In genomic region chr6:143581835-143582480, GRCh38 we compare ENCODE assay signal across 18 cellular contexts.
DNase-seq lines count a peak whose midpoint lies in the region; ATAC-seq and TF ChIP-seq lines count a peak whose summit lies in the region.
"Had no signal": no experiment of that assay in that cellular context is flagged by ENCODE, and none has a peak within 500 bp of the region (broad histone marks: within the 10 kb centered on the region; RNA-seq: fewer than 3 reads in every experiment).

No MANE protein-coding gene starts in this region.

- H3K36me3 ChIP-seq in ACC112 (ENCODE audit: insufficient read depth, low read length) (no peaks in the 10 kb centered on the region), hepatocyte (replicated peaks; ENCODE audit: insufficient read depth, low read depth) (no peaks in the 10 kb centered on the region), transverse colon (no peaks in the 10 kb centered on the region)
- H3K36me3 ChIP-seq: adrenal gland, uterus had no signal

- in situ Hi-C loops in transverse colon (cut with MboI; ENCODE audit: low pct_ligation_motif_present in 1 of 4, low pct_unique_long_range_greater_than_20kb in 1 of 4, low sequenced_read_pairs in 3 of 4): loop anchor here in 1 of 4 donors (25.0 kb wide), 1 partner anchor 230 kb away; no protein-coding TSS in a partner anchor

- no peaks in the 10 kb centered on the region for H4K20me1 ChIP-seq in hepatocyte (ENCODE audit: insufficient read depth, poor library complexity, severe bottlenecking)

- no peak for TF ChIP-seq POLR2A in transverse colon (IDR thresholded peaks at IDR 0.05)

- WGBS in hepatocyte (ENCODE audit: low lambda C conversion rate, missing lambda C conversion rate): 76% methylated on average over 3 of the region's 3 CpGs
- 40 to 51% methylated on average over 3 of the region's 3 CpGs for WGBS in transverse colon (ENCODE audit: low coverage in 1 of 2), 2 donors

- no peak overlapping the region for H3K4me2 ChIP-seq in hepatocyte

- no peaks in the 10 kb centered on the region for H3K9me3 Mint-ChIP-seq in central memory CD8-positive, alpha-beta T cell
- H3K9me3 Mint-ChIP-seq: activated B cell treated with CpG ODN at 0.5 μM for 24 hours had no signal

- H3K79me2 ChIP-seq in ACC112 (ENCODE audit: control insufficient read depth, insufficient read depth, low read length, unreplicated experiment) (no peaks in the 10 kb centered on the region), hepatocyte (peaks cover 6% of the 10 kb centered on the region)

- no peak overlapping the region for H3K4me3 Mint-ChIP-seq in central memory CD8-positive, alpha-beta T cell
- H3K4me3 Mint-ChIP-seq: activated B cell treated with CpG ODN at 0.5 μM for 24 hours had no signal

- DNase-seq in LHCN-M2 (ENCODE audit: low read depth) (peak; percentile 40), hepatocyte (ENCODE audit: low spot score) (peak; percentile 30), transverse colon (no peak)
- no peak for DNase-seq in central memory CD8-positive, alpha-beta T cell (ENCODE audit: low spot score in 2 of 2)
- no peak for DNase-seq in central memory CD4-positive, alpha-beta T cell
- DNase-seq: activated B cell treated with CpG ODN at 0.5 μM for 24 hours, adrenal gland, head of caudate nucleus, kidney, midbrain, NCI-H1694, NCI-H510A, SHP77 treated with DMSO at 0.1 percent for 48 hours, T-helper 17 cell, uterus had no signal

- H3K4me1 ChIP-seq in ACC112 (ENCODE audit: control insufficient read depth, insufficient read depth, low read length, unreplicated experiment): peaks cover 3% of the 10 kb centered on the region
- H3K4me1 ChIP-seq in hepatocyte (ENCODE audit: insufficient read depth): peaks cover 17% of the 10 kb centered on the region
- peaks cover 0 to 10% (median 0%) of the 10 kb centered on the region in 4 donors for H3K4me1 ChIP-seq in transverse colon
- H3K4me1 ChIP-seq: uterus had no signal

- H2AFZ ChIP-seq in ACC112 (ENCODE audit: low read length, unreplicated experiment) (no peak overlapping the region), hepatocyte (no peak overlapping the region)

- TF ChIP-seq CTCF in hepatocyte (IDR thresholded peaks at IDR 0.05; ENCODE audit: poor library complexity): no peak
- no peak for TF ChIP-seq CTCF in transverse colon (IDR thresholded peaks at IDR 0.05)

- H3K36me3 Mint-ChIP-seq in central memory CD8-positive, alpha-beta T cell (ENCODE audit: insufficient read depth): peaks cover 9% of the 10 kb centered on the region

- no peaks in the 10 kb centered on the region for H3K27me3 Mint-ChIP-seq in central memory CD8-positive, alpha-beta T cell
- H3K27me3 Mint-ChIP-seq: activated B cell treated with CpG ODN at 0.5 μM for 24 hours, T-helper 17 cell had no signal

- H3K27ac Mint-ChIP-seq in central memory CD8-positive, alpha-beta T cell (ENCODE audit: low read depth): peak overlapping the region; percentile 20
- H3K27ac Mint-ChIP-seq: activated B cell treated with CpG ODN at 0.5 μM for 24 hours had no signal

- TF ChIP-seq EP300 in transverse colon (IDR thresholded peaks at IDR 0.05; ENCODE audit: low read depth): no peak

- no peak overlapping the region for H3K4me3 ChIP-seq in ACC112 (ENCODE audit: low read depth, low read length)
- H3K4me3 ChIP-seq in hepatocyte: no peak overlapping the region
- no peak overlapping the region for H3K4me3 ChIP-seq in transverse colon
- H3K4me3 ChIP-seq: adrenal gland, uterus had no signal

- H3K9me3 ChIP-seq in hepatocyte (ENCODE audit: low read depth) (no peaks in the 10 kb centered on the region), transverse colon (no peaks in the 10 kb centered on the region)
- H3K9me3 ChIP-seq: adrenal gland, uterus had no signal

- peak overlapping the region; percentile 66 for H3K27ac ChIP-seq in ACC112 (ENCODE audit: low read depth, low read length)
- peak overlapping the region; percentile 73 for H3K27ac ChIP-seq in hepatocyte
- peak overlapping the region in 1 of 4 donors; percentile 37 for H3K27ac ChIP-seq in transverse colon
- H3K27ac ChIP-seq: adrenal gland, uterus had no signal

- intact Hi-C loops in transverse colon (cut with DNase I; ENCODE audit: low total_unique reads): no loop called here

- no peak for ATAC-seq in central memory CD8-positive, alpha-beta T cell (replicated peaks; ENCODE audit: extremely low read depth, poor library complexity, severe bottlenecking)
- ATAC-seq in GM18907 (IDR thresholded peaks at IDR 0.05; ENCODE audit: unreplicated experiment): no peak
- no peak for ATAC-seq in GM21526 (IDR thresholded peaks at IDR 0.05; ENCODE audit: low FRiP score, unreplicated experiment)
- ATAC-seq: T-helper 17 cell had no signal

- H3K27me3 ChIP-seq in ACC112 (ENCODE audit: insufficient read depth, low read length): no peaks in the 10 kb centered on the region
- H3K27me3 ChIP-seq in hepatocyte: no peaks in the 10 kb centered on the region
- no peaks in the 10 kb centered on the region for H3K27me3 ChIP-seq in transverse colon
- H3K27me3 ChIP-seq: adrenal gland, uterus had no signal

- H3K9me2 ChIP-seq in hepatocyte (replicated peaks; ENCODE audit: insufficient read depth): no peaks in the 10 kb centered on the region

- H3K4me1 Mint-ChIP-seq in central memory CD8-positive, alpha-beta T cell: peaks cover 67% of the 10 kb centered on the region
- H3K4me1 Mint-ChIP-seq: activated B cell treated with CpG ODN at 0.5 μM for 24 hours had no signal

Comparison
In these comparisons a context has a peak if more than half of its experiments do, and no peak if none do; other contexts are left out.
1. DNase-seq: peak in LHCN-M2 (single experiment) and hepatocyte (single experiment); none in central memory CD8-positive, alpha-beta T cell (0 of 2), central memory CD4-positive, alpha-beta T cell (single experiment) and transverse colon (single experiment).